Comparison of ENCODE assay signal across 10 cellular contexts in genomic region chr17:77473615-77474226, GRCh38.
DNase-seq lines count a peak whose midpoint lies in the region; ATAC-seq, FAIRE-seq and TF ChIP-seq lines count a peak whose summit lies in the region.
"Had no signal": no experiment of that assay in that cellular context is flagged by ENCODE, and none has a peak within 500 bp of the region (broad histone marks: within the 10 kb centered on the region; RNA-seq: fewer than 3 reads in every experiment).

No MANE protein-coding gene starts in this region.

- DNase-seq in GM12891 (ENCODE audit: insufficient read length, low spot score) (no peak), Panc1 (ENCODE audit: low read depth, low spot score) (no peak), pancreas (no peak), NCI-H2227 (lab: John Stamatoyannopoulos, UW; ENCODE audit: unreplicated experiment) (no peak), NOMO-1 (lab: John Stamatoyannopoulos, UW; ENCODE audit: unreplicated experiment in 2 of 2) (no peak), anterior cingulate cortex (lab: John Stamatoyannopoulos, UW) (no peak)
- DNase-seq in effector memory CD8-positive, alpha-beta T cell: no peak
- DNase-seq: NCI-H2227 treated with DMSO at 0.1 percent for 48 hours had no signal

- H3K4me1 ChIP-seq in Panc1 (ENCODE audit: control insufficient read depth, insufficient read depth, low read length) (peaks cover 79% of the 10 kb centered on the region), pancreas (peaks cover 7 to 40% (median 15%) of the 10 kb centered on the region in 3 donors)

- ATAC-seq in Panc1 (no peak), pancreas (peak; percentile 29 to 66 (median 54)), GM18873 (IDR thresholded peaks at IDR 0.05; ENCODE audit: low FRiP score, unreplicated experiment) (no peak)
- ATAC-seq in effector memory CD8-positive, alpha-beta T cell (replicated peaks): no peak
- ATAC-seq: right cardiac atrium had no signal

- H3K27me3 ChIP-seq in Panc1 (ENCODE audit: control insufficient read depth, insufficient read depth, low read length): no peaks in the 10 kb centered on the region
- H3K27me3 ChIP-seq in pancreas: no peaks in the 10 kb centered on the region

- FAIRE-seq in GM12891 (lab: Jason Lieb, UNC): peak; percentile 89
- no peak for FAIRE-seq in pancreas (lab: Jason Lieb, UNC)

- no peaks in the 10 kb centered on the region for H3K27me3 Mint-ChIP-seq in effector memory CD8-positive, alpha-beta T cell

- H3K9me3 ChIP-seq in Panc1 (ENCODE audit: control insufficient read depth, insufficient read depth, low read depth, low read length): no peaks in the 10 kb centered on the region
- no peaks in the 10 kb centered on the region for H3K9me3 ChIP-seq in pancreas

- H3K4me1 Mint-ChIP-seq in effector memory CD8-positive, alpha-beta T cell (ENCODE audit: low read depth in 2 of 2): peaks cover 85 to 89% of the 10 kb centered on the region in 2 donors

- no peaks in the 10 kb centered on the region for H3K9me3 Mint-ChIP-seq in effector memory CD8-positive, alpha-beta T cell

- H3K4me3 ChIP-seq in Panc1 (ENCODE audit: low read depth in 2 of 2, low read length in 2 of 2): no peak overlapping the region
- no peak overlapping the region for H3K4me3 ChIP-seq in pancreas

- in situ Hi-C loops in Panc1 (cut with HindIII; ENCODE audit: low pct_unique_long_range_greater_than_20kb, low sequenced_read_pairs): no loop called here

- BruUV-seq in Panc1 (replicated peaks; lab: Mats Ljungman, UMichigan): TSS peak; percentile 17

- CTCF ChIA-PET in Panc1 (lab: Charles Lee): no interaction called here

- POLR2A ChIA-PET in Panc1 (lab: Charles Lee): interaction anchor here (0.7 kb wide), 1 partner anchor 23 kb away, joined by 3 read pairs; no protein-coding TSS in a partner anchor

- intact Hi-C loops in Panc1 (cut with micrococcal nuclease; ENCODE audit: unreplicated experiment): no loop called here
- intact Hi-C loops in pancreas (cut with DNase I): no loop called here

- 71 to 72% methylated on average over 6 of the region's 6 CpGs for WGBS in pancreas, 2 donors

- no peak for TF ChIP-seq POLR2A in GM12891 (IDR thresholded peaks at IDR 0.05; ENCODE audit: low read depth, low read length)

- peak overlapping the region; percentile 65 to 93 for H3K27ac Mint-ChIP-seq in effector memory CD8-positive, alpha-beta T cell

- H3K27ac ChIP-seq in Panc1 (ENCODE audit: low read length) (no peak overlapping the region), pancreas (peak overlapping the region in 3 of 4 donors; percentile 26 to 42 (median 34))

- peak overlapping the region; percentile 80 to 81 for H3K4me3 Mint-ChIP-seq in effector memory CD8-positive, alpha-beta T cell

- H3K36me3 Mint-ChIP-seq in effector memory CD8-positive, alpha-beta T cell (ENCODE audit: insufficient read depth): peaks cover 51% of the 10 kb centered on the region

- H3K36me3 ChIP-seq in Panc1 (ENCODE audit: control insufficient read depth, insufficient read depth, low read length) (0 out of 2 replicates have a peak, but pooled peaks cover 4% of the 10 kb centered on the region), pancreas (no peaks in the 10 kb centered on the region)

- TF ChIP-seq CTCF in Panc1 (IDR thresholded peaks at IDR 0.05) (no peak), pancreas (IDR thresholded peaks at IDR 0.05) (no peak)

TF ChIP-seq in GM12891, 5 proteins besides CTCF, POLR2A, EP300 and RAD21:
- no peak for TF ChIP-seq SPI1 (IDR thresholded peaks at IDR 0.05; ENCODE audit: low read depth, low read length)
- no peak for TF ChIP-seq POU2F2 (IDR thresholded peaks at IDR 0.05; ENCODE audit: low read depth, low read length)
- no peak for TF ChIP-seq PAX5 (IDR thresholded peaks at IDR 0.05; ENCODE audit: insufficient read depth, low read length, severe bottlenecking)
- no peak for TF ChIP-seq TAF1 (IDR thresholded peaks at IDR 0.05; ENCODE audit: low read depth, low read length)
- TF ChIP-seq POLR2AphosphoS5 (IDR thresholded peaks at IDR 0.05; ENCODE audit: low read depth, low read length): no peak

Comparison
In these comparisons a context has a peak if more than half of its experiments do, and no peak if none do; other contexts are left out.
1. ATAC-seq: peak in pancreas (4 of 4); none in Panc1 (single experiment), effector memory CD8-positive, alpha-beta T cell (single experiment) and GM18873 (single experiment).